27 cellular contexts compared by ENCODE assay signal in genomic region chr6:167108278-167108677, GRCh38. TPM values are rescaled to one million over a fixed set of nuclear protein-coding genes. Genes with fewer than 3 reads are reported as not detected.
"Had no signal": no experiment of that assay in that cellular context is flagged by ENCODE, and none has a peak within 500 bp of the region (broad histone marks: within the 10 kb centered on the region; RNA-seq: fewer than 3 reads in every experiment).

No MANE protein-coding gene starts in this region.

- DNase-seq: activated CD4-positive, alpha-beta T cell treated with anti-CD3 and anti-CD28 coated beads, Interleukin-2, amount 50 U/mL, for 4 hours; activated CD8-positive, alpha-beta memory T cell treated with anti-CD3 and anti-CD28 coated beads for 24 hours; activated CD8-positive, alpha-beta memory T cell treated with anti-CD3 and anti-CD28 coated beads, Interleukin-2, amount 50 U/mL, for 4 hours; activated effector memory CD4-positive, alpha-beta T cell treated with Interleukin-2 at 50 U/mL for 16 hours; activated naive CD4-positive, alpha-beta T cell treated with anti-CD3 and anti-CD28 coated beads, Interleukin-2, amount 50 U/mL, for 16 hours; activated naive CD8-positive, alpha-beta T cell treated with anti-CD3 and anti-CD28 coated beads, Interleukin-2, amount 50 U/mL, for 24 hours; activated T-cell treated with anti-CD3 and anti-CD28 coated beads, Interleukin-2, amount 50 U/mL, for 24 hours; cerebellar nuclear complex; hippocampal formation; kidney glomerular epithelial cell; left lung; natural killer cell; retina; spleen; stimulated activated CD4-positive, alpha-beta T cell treated with anti-CD3 and anti-CD28 coated beads, Interleukin-4, amount 100 ng/mL, for 1 hour; stomach; uterus; WERI-Rb-1 had no signal

- H3K27me3 ChIP-seq: esophagus muscularis mucosa, spleen, stomach, tibial nerve, uterus had no signal

- FAIRE-seq: frontal cortex, TTC549 had no signal

- H3K4me3 ChIP-seq: coronary artery, esophagus muscularis mucosa, left lung, lung, spleen, stomach, suprapubic skin, tibial nerve, uterus had no signal

- H3K9me3 ChIP-seq: esophagus muscularis mucosa, left lung, spleen, stomach, suprapubic skin, tibial nerve, uterus had no signal

- ATAC-seq: activated naive CD8-positive, alpha-beta T cell treated with anti-CD3 and anti-CD28 coated beads, Interleukin-2, amount 50 U/mL, for 24 hours; left lung; natural killer cell had no signal

- H3K27ac ChIP-seq: coronary artery, esophagus muscularis mucosa, left lung, spleen, stomach, suprapubic skin, tibial nerve, uterus, WERI-Rb-1 had no signal

- H3K36me3 ChIP-seq: esophagus muscularis mucosa, left lung, spleen, stomach, suprapubic skin, tibial nerve, uterus, WERI-Rb-1 had no signal

- H3K4me1 ChIP-seq: esophagus muscularis mucosa, left lung, stomach, suprapubic skin, tibial nerve, uterus had no signal

RNA-seq across cellular contexts. Expression of gene CCR6, which starts 14.6 kb away (rescaled TPM):
- total RNA-seq: esophagus muscularis mucosa, frontal cortex, osteoblast, posterior vena cava, tibial nerve, uterus had no signal

RNA-seq across cellular contexts. Expression of gene GPR31, which starts 49.5 kb away (rescaled TPM):
- total RNA-seq: esophagus muscularis mucosa, frontal cortex, left lung, osteoblast, posterior vena cava, suprapubic skin, tibial nerve, uterus had no signal
- polyA plus RNA-seq: spleen, stomach had no signal
